ENCODE assay signal across 32 cellular contexts in genomic region chr15:82726816-82727215, GRCh38. TPM values are rescaled to one million over a fixed set of nuclear protein-coding genes. Genes with fewer than 3 reads are reported as not detected.
"Had no signal": no experiment of that assay in that cellular context is flagged by ENCODE, and none has a peak within 500 bp of the region (broad histone marks: within the 10 kb centered on the region; RNA-seq: fewer than 3 reads in every experiment).

No MANE protein-coding gene starts in this region.

- H3K27me3 ChIP-seq: adrenal gland, body of pancreas, brain microvascular endothelial cell, breast epithelium had no signal

- H3K4me3 ChIP-seq: adrenal gland, body of pancreas, breast epithelium had no signal

- H3K4me1 ChIP-seq: adrenal gland, body of pancreas, breast epithelium had no signal

- H3K36me3 ChIP-seq: adrenal gland, brain microvascular endothelial cell, breast epithelium had no signal

- ATAC-seq: activated CD8-positive, alpha-beta memory T cell treated with anti-CD3 and anti-CD28 coated beads, Interleukin-2, amount 10 ng/mL, durations not matched to agents 7 days and 5 days; activated CD8-positive, alpha-beta T cell treated with anti-CD3 and anti-CD28 coated beads, Interleukin-2, amount 10 ng/mL, durations not matched to agents 7 days and 5 days; activated naive CD4-positive, alpha-beta T cell treated with anti-CD3 and anti-CD28 coated beads, Interleukin-2, amount 50 U/mL, for 72 hours; activated T-cell treated with anti-CD3 and anti-CD28 coated beads, Interleukin-2, amount 50 U/mL, for 4 hours; activated T-cell treated with anti-CD3 and anti-CD28 coated beads, Interleukin-2, amount 50 U/mL, for 72 hours; activated T-helper 17 cell treated with anti-CD3 and anti-CD28 coated beads, Interleukin-2, amount 50 U/mL, for 72 hours; body of pancreas had no signal

- H3K27ac ChIP-seq: adrenal gland, body of pancreas, brain microvascular endothelial cell, breast epithelium, VCaP had no signal

- H3K9me3 ChIP-seq: adrenal gland, body of pancreas, breast epithelium had no signal

- DNase-seq: activated B cell treated with CpG ODN at 0.5 μM for 24 hours; activated CD4-positive, alpha-beta memory T cell treated with anti-CD3 and anti-CD28 coated beads, Interleukin-2, amount 10 ng/mL, durations not matched to agents 7 days and 5 days; activated CD4-positive, alpha-beta T cell treated with anti-CD3 and anti-CD28 coated beads for 4 hours; activated CD4-positive, alpha-beta T cell treated with anti-CD3 and anti-CD28 coated beads, Interleukin-2, amount 10 ng/mL, durations not matched to agents 24 days and 14 days; activated CD4-positive, alpha-beta T cell treated with anti-CD3 and anti-CD28 coated beads, Interleukin-2, amount 50 U/mL, for 48 hours; activated CD4-positive, CD25-positive, alpha-beta regulatory T cell treated with anti-CD3 and anti-CD28 coated beads, Interleukin-2, amount 50 U/mL, for 72 hours; activated CD8-positive, alpha-beta memory T cell treated with anti-CD3 and anti-CD28 coated beads for 24 hours; activated CD8-positive, alpha-beta memory T cell treated with anti-CD3 and anti-CD28 coated beads, Interleukin-2, amount 10 ng/mL, durations not matched to agents 7 days and 5 days; activated CD8-positive, alpha-beta T cell treated with anti-CD3 and anti-CD28 coated beads, Interleukin-2, amount 10 ng/mL, durations not matched to agents 7 days and 5 days; activated effector memory CD4-positive, alpha-beta T cell treated with anti-CD3 and anti-CD28 coated beads, Interleukin-2, amount 50 U/mL, for 16 hours; activated gamma-delta T cell treated with Interleukin-2 at 50 U/mL for 16 hours; activated naive CD4-positive, alpha-beta T cell; activated naive CD4-positive, alpha-beta T cell treated with anti-CD3 and anti-CD28 coated beads for 36 hours; activated naive CD4-positive, alpha-beta T cell treated with anti-CD3 and anti-CD28 coated beads, Interleukin-2, amount 50 U/mL, for 16 hours; activated naive CD8-positive, alpha-beta T cell treated with anti-CD3 and anti-CD28 coated beads for 36 hours; activated T-cell treated with anti-CD3 and anti-CD28 coated beads for 4 hours; activated T-cell treated with anti-CD3 and anti-CD28 coated beads, Interleukin-2, amount 50 U/mL, for 1 hour; activated T-cell treated with anti-CD3 and anti-CD28 coated beads, Interleukin-2, amount 50 U/mL, for 4 hours; activated T-cell treated with anti-CD3 and anti-CD28 coated beads, Interleukin-2, amount 50 U/mL, for 72 hours; adrenal gland; amniotic stem cell; aorta; body of pancreas; brain microvascular endothelial cell; central memory CD4-positive, alpha-beta T cell; T-helper 1 cell; T-helper 2 cell; T-helper 9 cell had no signal

RNA-seq across cellular contexts. Expression of gene AP3B2, which starts 17.1 kb away (rescaled TPM):
- total RNA-seq: activated CD4-positive, alpha-beta memory T cell treated with anti-CD3 and anti-CD28 coated beads, Interleukin-2, amount 10 ng/mL, durations not matched to agents 7 days and 5 days; activated CD4-positive, alpha-beta T cell treated with anti-CD3 and anti-CD28 coated beads, Interleukin-2, amount 10 ng/mL, durations not matched to agents 24 days and 14 days; activated CD8-positive, alpha-beta memory T cell treated with anti-CD3 and anti-CD28 coated beads, Interleukin-2, amount 10 ng/mL, durations not matched to agents 7 days and 5 days; activated CD8-positive, alpha-beta T cell treated with anti-CD3 and anti-CD28 coated beads, Interleukin-2, amount 10 ng/mL, durations not matched to agents 7 days and 5 days had no signal
